ENCODE assay signal across 1 cellular context in genomic region chr4:31442236-31442635, GRCh38.
TF ChIP-seq lines count a peak whose summit lies in the region.

No MANE protein-coding gene starts in this region.

TF ChIP-seq in HepG2, 621 proteins besides CTCF, POLR2A, EP300 and RAD21 (continued from another document):
- TF ChIP-seq AKNA (CRISPR knock-in tag; IDR thresholded peaks at IDR 0.05; ENCODE audit: borderline replicate concordance) (no peak), ZNF670 (CRISPR knock-in tag; IDR thresholded peaks at IDR 0.05; ENCODE audit: borderline replicate concordance) (no peak), KDM5A (IDR thresholded peaks at IDR 0.05; ENCODE audit: borderline replicate concordance, low read length) (no peak), ATF4 (CRISPR knock-in tag; IDR thresholded peaks at IDR 0.05) (no peak), ZFY (CRISPR knock-in tag; IDR thresholded peaks at IDR 0.05) (no peak), HHEX (CRISPR knock-in tag; IDR thresholded peaks at IDR 0.05) (no peak), ZNF350 (CRISPR knock-in tag; IDR thresholded peaks at IDR 0.05; ENCODE audit: borderline replicate concordance, low read depth) (no peak), ZNF615 (CRISPR knock-in tag; IDR thresholded peaks at IDR 0.05; ENCODE audit: borderline replicate concordance) (no peak), BCL6 (CRISPR knock-in tag; IDR thresholded peaks at IDR 0.05) (no peak), CREB1 (IDR thresholded peaks at IDR 0.05) (peak; percentile 32; the same call in 1 of the 2 replicates), CREB1 (CRISPR knock-in tag; IDR thresholded peaks at IDR 0.05) (no peak), GABPA (IDR thresholded peaks at IDR 0.05; ENCODE audit: low read depth, low read length) (no peak), GABPA (CRISPR knock-in tag; IDR thresholded peaks at IDR 0.05; ENCODE audit: low read depth) (0 out of 2 replicates have a peak, but pooled peaks have one; percentile 24), MED1 (CRISPR knock-in tag; IDR thresholded peaks at IDR 0.05) (no peak), PRPF4 (IDR thresholded peaks at IDR 0.05; ENCODE audit: low read depth, low read length, poor library complexity, severe bottlenecking) (no peak), RARA (CRISPR knock-in tag; IDR thresholded peaks at IDR 0.05) (no peak)
